1 cellular context compared by ENCODE assay signal in genomic region chr17:79986441-79987186, GRCh38.
TF ChIP-seq lines count a peak whose summit lies in the region.

No MANE protein-coding gene starts in this region.

TF ChIP-seq in HepG2, 621 proteins besides CTCF, POLR2A, EP300 and RAD21 (continues in another document):
- TF ChIP-seq ZNF724P (CRISPR knock-in tag; IDR thresholded peaks at IDR 0.05; ENCODE audit: borderline replicate concordance) (no peak), MAFG (CRISPR knock-in tag; IDR thresholded peaks at IDR 0.05) (no peak), GLMP (CRISPR knock-in tag; IDR thresholded peaks at IDR 0.05; ENCODE audit: borderline replicate concordance) (no peak), ATF6 (CRISPR knock-in tag; conservative IDR thresholded peaks at IDR 0.05) (peak; percentile 77; the same call in 1 of the 2 replicates), DPF2 (CRISPR knock-in tag; IDR thresholded peaks at IDR 0.05; ENCODE audit: borderline replicate concordance, low read depth) (peak; percentile 96), ZNF513 (CRISPR knock-in tag; conservative IDR thresholded peaks at IDR 0.05) (no peak), FOXO4 (CRISPR knock-in tag; conservative IDR thresholded peaks at IDR 0.05) (no peak), TBX3 (IDR thresholded peaks at IDR 0.05; ENCODE audit: borderline replicate concordance) (no peak), SNAI1 (CRISPR knock-in tag; IDR thresholded peaks at IDR 0.05; ENCODE audit: borderline replicate concordance) (no peak), IKZF5 (CRISPR knock-in tag; IDR thresholded peaks at IDR 0.05) (peak; percentile 88), ZNF180 (CRISPR knock-in tag; IDR thresholded peaks at IDR 0.05; ENCODE audit: borderline replicate concordance, low read depth) (no peak), ZNF260 (CRISPR knock-in tag; IDR thresholded peaks at IDR 0.05; ENCODE audit: borderline replicate concordance, low read depth) (no peak), TEAD3 (CRISPR knock-in tag; optimal IDR thresholded peaks at IDR 0.05; ENCODE audit: borderline replicate concordance) (peak; percentile 84), TAF1 (CRISPR knock-in tag; IDR thresholded peaks at IDR 0.05) (peak; percentile 42; the same call in 1 of the 2 replicates), SRSF4 (IDR thresholded peaks at IDR 0.05; ENCODE audit: low read depth, low read length, poor library complexity, severe bottlenecking) (no peak), U2AF2 (IDR thresholded peaks at IDR 0.05; ENCODE audit: low read depth, low read length) (no peak), ZKSCAN5 (CRISPR knock-in tag; IDR thresholded peaks at IDR 0.05) (no peak), SATB2 (CRISPR knock-in tag; IDR thresholded peaks at IDR 0.05) (no peak), GMEB1 (CRISPR knock-in tag; IDR thresholded peaks at IDR 0.05; ENCODE audit: borderline replicate concordance) (peak; percentile 57; the same call in 1 of the 2 replicates), FOXJ3 (CRISPR knock-in tag; IDR thresholded peaks at IDR 0.05; ENCODE audit: borderline replicate concordance) (peak; percentile 81; the same call in 1 of the 2 replicates), MLLT10 (CRISPR knock-in tag; IDR thresholded peaks at IDR 0.05) (no peak), SP4 (CRISPR knock-in tag; IDR thresholded peaks at IDR 0.05) (no peak), MYC (CRISPR knock-in tag; IDR thresholded peaks at IDR 0.05; ENCODE audit: borderline replicate concordance) (peak; percentile 61; the same call in 1 of the 2 replicates), ZNF12 (CRISPR knock-in tag; IDR thresholded peaks at IDR 0.05) (no peak), ETV6 (CRISPR knock-in tag; conservative IDR thresholded peaks at IDR 0.05) (peak; percentile 76; the same call in 1 of the 2 replicates), ATRX (CRISPR knock-in tag; IDR thresholded peaks at IDR 0.05; ENCODE audit: borderline replicate concordance) (no peak), PITX1 (CRISPR knock-in tag; IDR thresholded peaks at IDR 0.05) (peak; percentile 96), HOXD1 (CRISPR knock-in tag; IDR thresholded peaks at IDR 0.05) (no peak; the same call in 1 of the 2 replicates), ZNF549 (CRISPR knock-in tag; IDR thresholded peaks at IDR 0.05) (no peak), MEIS2 (CRISPR knock-in tag; IDR thresholded peaks at IDR 0.05) (peak; percentile 78; the same call in 1 of the 2 replicates), JUN (CRISPR knock-in tag; IDR thresholded peaks at IDR 0.05) (no peak), MTF2 (CRISPR knock-in tag; IDR thresholded peaks at IDR 0.05; ENCODE audit: borderline replicate concordance) (no peak), ZNF225 (CRISPR knock-in tag; IDR thresholded peaks at IDR 0.05) (no peak; the same call in 1 of the 2 replicates), NAIF1 (CRISPR knock-in tag; IDR thresholded peaks at IDR 0.05; ENCODE audit: borderline replicate concordance) (peak; percentile 71; the same call in 1 of the 2 replicates), ZNF530 (CRISPR knock-in tag; IDR thresholded peaks at IDR 0.05; ENCODE audit: low read depth) (no peak), ZSCAN25 (CRISPR knock-in tag; IDR thresholded peaks at IDR 0.05) (peak; percentile 87; the same call in 1 of the 2 replicates), SP2 (CRISPR knock-in tag; IDR thresholded peaks at IDR 0.05) (no peak), ZNF850 (CRISPR knock-in tag; conservative IDR thresholded peaks at IDR 0.05) (no peak), STAT6 (CRISPR knock-in tag; IDR thresholded peaks at IDR 0.05; ENCODE audit: borderline replicate concordance) (peak; percentile 52; the same call in 1 of the 2 replicates), ISX (CRISPR knock-in tag; conservative IDR thresholded peaks at IDR 0.05) (no peak), HOMEZ (CRISPR knock-in tag; IDR thresholded peaks at IDR 0.05; ENCODE audit: low read depth) (peak; percentile 55; the same call in 1 of the 2 replicates), ZNF446 (CRISPR knock-in tag; IDR thresholded peaks at IDR 0.05) (no peak), HNF1A (IDR thresholded peaks at IDR 0.05; ENCODE audit: low read depth) (no peak), HNF1A (CRISPR knock-in tag; IDR thresholded peaks at IDR 0.05; ENCODE audit: borderline replicate concordance) (peak; percentile 90; the same call in 1 of the 2 replicates)
